11 cellular contexts compared by ENCODE assay signal in the genomic region with DNA sequence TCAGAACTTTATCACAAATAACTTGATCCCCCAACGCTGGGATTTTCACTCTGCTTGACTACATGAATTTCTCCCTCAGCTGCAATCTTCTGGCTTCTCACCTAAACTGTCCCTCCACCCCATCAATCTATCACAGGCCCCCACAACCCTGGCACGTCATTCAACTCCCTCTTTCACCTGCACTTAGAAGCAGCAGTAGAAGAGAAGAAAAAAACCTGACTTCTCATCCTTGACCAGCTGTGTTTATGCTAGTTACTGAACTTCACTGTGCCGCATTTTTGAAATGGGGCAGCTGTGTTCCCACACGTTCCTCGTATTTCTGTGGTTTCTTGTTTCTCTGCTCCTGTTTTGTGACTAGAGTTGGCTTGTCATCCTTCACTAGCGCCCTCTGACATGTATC. TPM values are rescaled to one million over a fixed set of nuclear protein-coding genes. Genes with fewer than 3 reads are reported as not detected.
DNase-seq lines count a peak whose midpoint lies in the region; ATAC-seq and TF ChIP-seq lines count a peak whose summit lies in the region.
"Had no signal": no experiment of that assay in that cellular context is flagged by ENCODE, and none has a peak within 500 bp of the region (broad histone marks: within the 10 kb centered on the region; RNA-seq: fewer than 3 reads in every experiment).

No MANE protein-coding gene starts in this region.

- DNase-seq in T-helper 17 cell = no peak
- DNase-seq in naive B cell = peak; percentile 17
- no peak for DNase-seq in GM03348 (ENCODE audit: low spot score)
- DNase-seq in upper lobe of left lung = no peak
- DNase-seq: stimulated activated naive CD4-positive, alpha-beta T cell had no signal

- no peaks in the 10 kb centered on the region for H3K36me3 ChIP-seq in upper lobe of left lung
- H3K36me3 ChIP-seq: SJSA1 had no signal

- H3K9me3 ChIP-seq in T-helper 17 cell (ENCODE audit: control insufficient read depth, low read length, poor library complexity, severe bottlenecking) (no peaks in the 10 kb centered on the region), upper lobe of left lung (no peaks in the 10 kb centered on the region)
- H3K9me3 ChIP-seq: SJSA1 had no signal

- H3K4me1 Mint-ChIP-seq in T-helper 17 cell (peaks cover 11% of the 10 kb centered on the region), naive B cell (peaks cover 25 to 34% (median 26%) of the 10 kb centered on the region in 3 donors)

- no peak for TF ChIP-seq POLR2A in GM18505 (IDR thresholded peaks at IDR 0.05; ENCODE audit: borderline replicate concordance, extremely low read depth, insufficient read depth, insufficient read length)
- no peak for TF ChIP-seq POLR2A in upper lobe of left lung (IDR thresholded peaks at IDR 0.05)

- no peaks in the 10 kb centered on the region for H3K9me3 Mint-ChIP-seq in naive B cell

- H3K4me3 Mint-ChIP-seq in T-helper 17 cell (no peak overlapping the region), naive B cell (peak overlapping the region in 6 of 8 donors; percentile 5 to 47 (median 11))

- no peak for TF ChIP-seq EP300 in upper lobe of left lung (IDR thresholded peaks at IDR 0.05)

- H3K36me3 Mint-ChIP-seq in T-helper 17 cell (ENCODE audit: low read depth) (peaks cover 5% of the 10 kb centered on the region), naive B cell (no peaks in the 10 kb centered on the region)

- peaks cover 5 to 10% (median 6%) of the 10 kb centered on the region in 4 donors for H3K4me1 ChIP-seq in upper lobe of left lung
- H3K4me1 ChIP-seq: parathyroid adenoma, SJSA1 had no signal

- H3K4me3 ChIP-seq in upper lobe of left lung = no peak overlapping the region
- H3K4me3 ChIP-seq: SJSA1 had no signal

- H3K27me3 ChIP-seq in upper lobe of left lung = no peaks in the 10 kb centered on the region
- H3K27me3 ChIP-seq: SJSA1 had no signal

- H3K27ac ChIP-seq in upper lobe of left lung = no peak overlapping the region
- H3K27ac ChIP-seq: parathyroid adenoma, SJSA1 had no signal

- TF ChIP-seq CTCF in upper lobe of left lung (IDR thresholded peaks at IDR 0.05) = no peak

- H3K27ac Mint-ChIP-seq in T-helper 17 cell (peak overlapping the region; percentile 22), naive B cell (peak overlapping the region in 4 of 6 donors; percentile 77 to 90 (median 87))

- peak; percentile 60 for ATAC-seq in GM18505 (IDR thresholded peaks at IDR 0.05; ENCODE audit: unreplicated experiment)
- peak; percentile 80 for ATAC-seq in HG02678 (IDR thresholded peaks at IDR 0.05; ENCODE audit: unreplicated experiment)
- no peak for ATAC-seq in T-helper 17 cell
- ATAC-seq in naive B cell (ENCODE audit: low read depth in 2 of 2) = peak; percentile 84 to 88
- no peak for ATAC-seq in GM21367 (IDR thresholded peaks at IDR 0.05; ENCODE audit: unreplicated experiment)
- ATAC-seq in upper lobe of left lung (ENCODE audit: low FRiP score in 2 of 2) = no peak
- no peak for ATAC-seq in GM19397 (IDR thresholded peaks at IDR 0.05; ENCODE audit: unreplicated experiment)

- H3K27me3 Mint-ChIP-seq in T-helper 17 cell (no peaks in the 10 kb centered on the region), naive B cell (no peaks in the 10 kb centered on the region)

- WGBS in upper lobe of left lung, 2 donors = 54 to 59% methylated on average over 6 of the region's 6 CpGs

RNA-seq across cellular contexts. Expression of gene ITPR2, which starts 35.0 kb away (rescaled TPM):
- total RNA-seq in T-helper 17 cell = 10 to 100 TPM; 52.9 to 54.5 TPM
- polyA plus RNA-seq in naive B cell (ENCODE audit: low read depth in 6 of 6) = 10 to 100 TPM in 5 of 6 donors, 1 to 10 TPM in 1; 6.7 to 23.6 (median 20.6) TPM
- 100 to 1,000 TPM in 1 of 6 donors, 10 to 100 TPM in 5; 35.5 to 115 (median 45.0) TPM for total RNA-seq in upper lobe of left lung

Comparison
In these comparisons a context has a peak if more than half of its experiments do, and no peak if none do; other contexts are left out.
1. ATAC-seq: peak in GM18505 (single experiment), HG02678 (single experiment) and naive B cell (2 of 2); none in T-helper 17 cell (single experiment), GM21367 (single experiment), upper lobe of left lung (0 of 2) and GM19397 (single experiment).